Comparison of ENCODE assay signal across 1 cellular context in genomic region chr7:105691029-105691691, GRCh38.
TF ChIP-seq lines count a peak whose summit lies in the region.

No MANE protein-coding gene starts in this region.

TF ChIP-seq in H1, 55 proteins besides CTCF, POLR2A, EP300 and RAD21:
- no peak for TF ChIP-seq TBP (IDR thresholded peaks at IDR 0.05; ENCODE audit: low read depth, low read length)
- no peak for TF ChIP-seq HDAC6 (IDR thresholded peaks at IDR 0.05; ENCODE audit: low read depth, low read length)
- no peak for TF ChIP-seq MAX (IDR thresholded peaks at IDR 0.05)
